9 cellular contexts compared by ENCODE assay signal in genomic region chr13:69565334-69565733, GRCh38.
DNase-seq lines count a peak whose midpoint lies in the region; ATAC-seq and TF ChIP-seq lines count a peak whose summit lies in the region.
"Had no signal": no experiment of that assay in that cellular context is flagged by ENCODE, and none has a peak within 500 bp of the region (broad histone marks: within the 10 kb centered on the region; RNA-seq: fewer than 3 reads in every experiment).

No MANE protein-coding gene starts in this region.

- H3K36me3 ChIP-seq in mucosa of descending colon (ENCODE audit: low read depth) (no peaks in the 10 kb centered on the region), uterus (no peaks in the 10 kb centered on the region)

- no peaks in the 10 kb centered on the region for H3K9me3 ChIP-seq in mucosa of descending colon
- H3K9me3 ChIP-seq in uterus = no peaks in the 10 kb centered on the region

- H3K4me3 ChIP-seq in mucosa of descending colon (no peak overlapping the region), uterus (no peak overlapping the region)

- peak; percentile 41 for DNase-seq in NCI-H748 (lab: John Stamatoyannopoulos, UW; ENCODE audit: unreplicated experiment)
- DNase-seq in NCI-H748 treated with DMSO at 0.1 percent for 48 hours (lab: John Stamatoyannopoulos, UW) = no peak
- DNase-seq in SHP77 treated with DMSO at 0.1 percent for 48 hours (lab: John Stamatoyannopoulos, UW) = peak; percentile 12
- peak in 1 of 3 donors; percentile 35 for DNase-seq in mucosa of descending colon
- DNase-seq in NCI-H345 (lab: John Stamatoyannopoulos, UW) = no peak
- no peak for DNase-seq in uterus
- DNase-seq in activated gamma-delta T cell (lab: John Stamatoyannopoulos, UW) = no peak

- intact Hi-C loops in mucosa of descending colon (cut with DNase I, micrococcal nuclease) (no loop called here), uterus (cut with DNase I; ENCODE audit: low total_unique reads) (no loop called here)

- ATAC-seq in HG03139 (IDR thresholded peaks at IDR 0.05; ENCODE audit: unreplicated experiment) (peak; percentile 50), mucosa of descending colon (peak; percentile 82)

- TF ChIP-seq CTCF in mucosa of descending colon (IDR thresholded peaks at IDR 0.05) (no peak), uterus (IDR thresholded peaks at IDR 0.05) (no peak)

- no peak overlapping the region for H3K27ac ChIP-seq in uterus
- H3K27ac ChIP-seq: parathyroid adenoma had no signal

- no peaks in the 10 kb centered on the region for H3K4me1 ChIP-seq in mucosa of descending colon (ENCODE audit: low read depth)
- no peaks in the 10 kb centered on the region for H3K4me1 ChIP-seq in uterus
- H3K4me1 ChIP-seq: parathyroid adenoma had no signal

- no peaks in the 10 kb centered on the region for H3K27me3 ChIP-seq in uterus

- TF ChIP-seq POLR2A in uterus (IDR thresholded peaks at IDR 0.05) = no peak

Comparison
In these comparisons a context has a peak if more than half of its experiments do, and no peak if none do; other contexts are left out.
1. DNase-seq: peak in NCI-H748 (single experiment) and SHP77 treated with DMSO at 0.1 percent for 48 hours (single experiment); none in NCI-H748 treated with DMSO at 0.1 percent for 48 hours (single experiment), NCI-H345 (single experiment), uterus (0 of 2) and activated gamma-delta T cell (single experiment).